ENCODE assay signal across 1 cellular context in genomic region chr20:1325173-1326030, GRCh38.
TF ChIP-seq lines count a peak whose summit lies in the region.

No MANE protein-coding gene starts in this region.

TF ChIP-seq in HepG2, 621 proteins besides CTCF, POLR2A, EP300 and RAD21 (continued from another document and continues in another):
- no peak for TF ChIP-seq ZBTB7A (CRISPR knock-in tag; IDR thresholded peaks at IDR 0.05)
- TF ChIP-seq LRRFIP1 (CRISPR knock-in tag; conservative IDR thresholded peaks at IDR 0.05) = no peak
- peak; percentile 89; the same call in 1 of the 2 replicates for TF ChIP-seq STAT5B (CRISPR knock-in tag; IDR thresholded peaks at IDR 0.05)
- TF ChIP-seq TFAP4 (IDR thresholded peaks at IDR 0.05; ENCODE audit: borderline replicate concordance, low read depth) = no peak
- no peak for TF ChIP-seq ZFP82 (CRISPR knock-in tag; IDR thresholded peaks at IDR 0.05; ENCODE audit: borderline replicate concordance)
- TF ChIP-seq ZNF75D (CRISPR knock-in tag; IDR thresholded peaks at IDR 0.05; ENCODE audit: borderline replicate concordance) = no peak
- TF ChIP-seq ARHGAP35 (CRISPR knock-in tag; IDR thresholded peaks at IDR 0.05; ENCODE audit: borderline replicate concordance) = peak; percentile 88; the same call in 1 of the 2 replicates
- peak; percentile 95 for TF ChIP-seq ZFY (CRISPR knock-in tag; IDR thresholded peaks at IDR 0.05)
- TF ChIP-seq ZNF777 (CRISPR knock-in tag; IDR thresholded peaks at IDR 0.05) = peak; percentile 56; the same call in 1 of the 2 replicates
- TF ChIP-seq ZNF354B (CRISPR knock-in tag; IDR thresholded peaks at IDR 0.05) = no peak
- TF ChIP-seq PHF8 (CRISPR knock-in tag; IDR thresholded peaks at IDR 0.05) = peak; percentile 99
- peak; percentile 20 for TF ChIP-seq HNRNPH1 (optimal IDR thresholded peaks at IDR 0.05; ENCODE audit: low read depth, low read length)
- TF ChIP-seq ARNTL (CRISPR knock-in tag; IDR thresholded peaks at IDR 0.05) = 0 out of 2 replicates have a peak, but pooled peaks have one; percentile 36
- no peak for TF ChIP-seq KLF11 (CRISPR knock-in tag; IDR thresholded peaks at IDR 0.05)
- no peak for TF ChIP-seq PREB (CRISPR knock-in tag; IDR thresholded peaks at IDR 0.05)
- peak; percentile 77; the same call in 1 of the 2 replicates for TF ChIP-seq DMTF1 (CRISPR knock-in tag; IDR thresholded peaks at IDR 0.05)
- TF ChIP-seq ZKSCAN5 (CRISPR knock-in tag; IDR thresholded peaks at IDR 0.05) = no peak
- TF ChIP-seq ETS1 (CRISPR knock-in tag; IDR thresholded peaks at IDR 0.05) = no peak
- TF ChIP-seq AGO1 (IDR thresholded peaks at IDR 0.05; ENCODE audit: low read depth, low read length, poor library complexity, severe bottlenecking) = peak; percentile 84
- TF ChIP-seq GPN1 (CRISPR knock-in tag; IDR thresholded peaks at IDR 0.05; ENCODE audit: borderline replicate concordance) = 0 out of 2 replicates have a peak, but pooled peaks have one; percentile 25
- no peak for TF ChIP-seq HHEX (CRISPR knock-in tag; IDR thresholded peaks at IDR 0.05)
- no peak for TF ChIP-seq TBP (CRISPR knock-in tag; IDR thresholded peaks at IDR 0.05)
- no peak for TF ChIP-seq ZFP90 (CRISPR knock-in tag; IDR thresholded peaks at IDR 0.05; ENCODE audit: borderline replicate concordance)
- peak; percentile 98 for TF ChIP-seq THAP8 (CRISPR knock-in tag; IDR thresholded peaks at IDR 0.05; ENCODE audit: borderline replicate concordance)
- peak; percentile 78 for TF ChIP-seq ATF2 (CRISPR knock-in tag; IDR thresholded peaks at IDR 0.05)
- TF ChIP-seq JDP2 (CRISPR knock-in tag; IDR thresholded peaks at IDR 0.05; ENCODE audit: borderline replicate concordance) = no peak
- peak; percentile 73; the same call in 1 of the 2 replicates for TF ChIP-seq ELK4 (CRISPR knock-in tag; IDR thresholded peaks at IDR 0.05; ENCODE audit: borderline replicate concordance)
- no peak for TF ChIP-seq ZNF672 (CRISPR knock-in tag; IDR thresholded peaks at IDR 0.05)
- TF ChIP-seq CHCHD3 (CRISPR knock-in tag; IDR thresholded peaks at IDR 0.05) = peak; percentile 53
- no peak for TF ChIP-seq TOPORS (CRISPR knock-in tag; IDR thresholded peaks at IDR 0.05)
- peak; percentile 90; the same call in 1 of the 2 replicates for TF ChIP-seq ZNF891 (CRISPR knock-in tag; IDR thresholded peaks at IDR 0.05)
- TF ChIP-seq SUZ12 (IDR thresholded peaks at IDR 0.05; ENCODE audit: low read depth, low read length) = peak; percentile 31; the same call in 1 of the 2 replicates
- 0 out of 2 replicates have a peak, but pooled peaks have one; percentile 42 for TF ChIP-seq ZNF691 (CRISPR knock-in tag; IDR thresholded peaks at IDR 0.05; ENCODE audit: borderline replicate concordance, low read depth)
- peak; percentile 99 for TF ChIP-seq RBFOX2 (IDR thresholded peaks at IDR 0.05; ENCODE audit: low read depth, low read length)
- peak; percentile 54; the same call in 1 of the 2 replicates for TF ChIP-seq ZNF782 (CRISPR knock-in tag; IDR thresholded peaks at IDR 0.05; ENCODE audit: borderline replicate concordance)
- TF ChIP-seq ZNF619 (CRISPR knock-in tag; IDR thresholded peaks at IDR 0.05) = peak; percentile 97
- TF ChIP-seq POLR2G (IDR thresholded peaks at IDR 0.05; ENCODE audit: low read depth, low read length) = peak; percentile 100
- no peak for TF ChIP-seq ZMAT5 (CRISPR knock-in tag; IDR thresholded peaks at IDR 0.05; ENCODE audit: borderline replicate concordance, low read depth)
- peak; percentile 52 for TF ChIP-seq SIX4 (CRISPR knock-in tag; IDR thresholded peaks at IDR 0.05)
- peak; percentile 92 for TF ChIP-seq ZNF350 (CRISPR knock-in tag; IDR thresholded peaks at IDR 0.05; ENCODE audit: borderline replicate concordance, low read depth)
- TF ChIP-seq ZNF17 (CRISPR knock-in tag; IDR thresholded peaks at IDR 0.05) = no peak
- no peak; the same call in 1 of the 2 replicates for TF ChIP-seq MIXL1 (CRISPR knock-in tag; IDR thresholded peaks at IDR 0.05)
- TF ChIP-seq TCF12 (IDR thresholded peaks at IDR 0.05) = no peak
- TF ChIP-seq TCF12 (CRISPR knock-in tag; IDR thresholded peaks at IDR 0.05) = no peak
- TF ChIP-seq ZIK1 (CRISPR knock-in tag; IDR thresholded peaks at IDR 0.05; ENCODE audit: borderline replicate concordance, low read depth) = no peak; the same call in 1 of the 2 replicates
- TF ChIP-seq ZNF678 (CRISPR knock-in tag; IDR thresholded peaks at IDR 0.05) = no peak; the same call in none of the 2 replicates
- peak; percentile 88 for TF ChIP-seq NRL (CRISPR knock-in tag; IDR thresholded peaks at IDR 0.05; ENCODE audit: borderline replicate concordance)
- peak; percentile 77; the same call in 1 of the 2 replicates for TF ChIP-seq TBX2 (CRISPR knock-in tag; IDR thresholded peaks at IDR 0.05; ENCODE audit: borderline replicate concordance)
- TF ChIP-seq NFE2 (CRISPR knock-in tag; IDR thresholded peaks at IDR 0.05) = peak; percentile 65; the same call in 1 of the 2 replicates
- TF ChIP-seq ZMYM3 (CRISPR knock-in tag; IDR thresholded peaks at IDR 0.05) = no peak; the same call in 1 of the 2 replicates
- peak; percentile 76 for TF ChIP-seq ATRX (CRISPR knock-in tag; IDR thresholded peaks at IDR 0.05; ENCODE audit: borderline replicate concordance)
- peak; percentile 96; the same call in 1 of the 2 replicates for TF ChIP-seq ZGPAT (CRISPR knock-in tag; IDR thresholded peaks at IDR 0.05)
- peak; percentile 95 for TF ChIP-seq BCL3 (CRISPR knock-in tag; IDR thresholded peaks at IDR 0.05)
- peak; percentile 20; the same call in 1 of the 2 replicates for TF ChIP-seq ZNF749 (CRISPR knock-in tag; IDR thresholded peaks at IDR 0.05; ENCODE audit: borderline replicate concordance)
- peak; percentile 82 for TF ChIP-seq SALL1 (CRISPR knock-in tag; IDR thresholded peaks at IDR 0.05)
- TF ChIP-seq ZNF780A (CRISPR knock-in tag; IDR thresholded peaks at IDR 0.05) = no peak
